Comparison of ENCODE assay signal across 21 cellular contexts in the genomic region with DNA sequence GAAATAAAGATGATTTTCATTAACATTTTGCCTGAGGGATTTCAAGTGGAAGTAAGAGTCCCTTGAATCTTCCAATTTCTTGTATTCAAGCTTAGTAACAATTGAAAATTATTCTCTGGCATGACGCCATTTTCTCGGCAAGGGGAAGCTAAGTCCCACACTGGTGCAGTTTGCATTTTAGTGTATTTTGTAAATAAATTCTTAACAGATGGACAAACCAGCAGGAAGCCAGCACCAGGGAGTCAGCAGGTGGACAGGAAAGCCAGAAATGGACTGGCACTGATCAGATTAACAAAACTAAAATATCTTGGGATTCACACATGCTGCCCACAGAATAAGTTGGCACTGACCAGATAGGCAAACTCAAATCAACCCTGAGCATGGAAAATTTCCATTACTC.
"Had no signal": no experiment of that assay in that cellular context is flagged by ENCODE, and none has a peak within 500 bp of the region (broad histone marks: within the 10 kb centered on the region; RNA-seq: fewer than 3 reads in every experiment).

No MANE protein-coding gene starts in this region.

- DNase-seq: activated CD4-positive, alpha-beta memory T cell treated with anti-CD3 and anti-CD28 coated beads for 36 hours; activated CD4-positive, alpha-beta T cell treated with anti-CD3 and anti-CD28 coated beads for 48 hours; activated CD8-positive, alpha-beta memory T cell treated with anti-CD3 and anti-CD28 coated beads, Interleukin-2, amount 50 U/mL, for 4 hours; activated effector memory CD4-positive, alpha-beta T cell treated with anti-CD3 and anti-CD28 coated beads, Interleukin-2, amount 50 U/mL, for 16 hours; activated naive CD4-positive, alpha-beta T cell treated with anti-CD3 and anti-CD28 coated beads for 36 hours; activated naive CD8-positive, alpha-beta T cell treated with anti-CD3 and anti-CD28 coated beads for 36 hours; activated T-cell treated with anti-CD3 and anti-CD28 coated beads, Interleukin-2, amount 50 U/mL, for 1 hour; adrenal gland; aorta; body of pancreas; left cardiac atrium; naive B cell; nephron progenitor cell; ovary; right lobe of liver; stimulated activated CD4-positive, alpha-beta T cell treated with anti-CD3 and anti-CD28 coated beads, Interleukin-2, amount 100 ng/mL, for 48 hours; stimulated activated naive CD4-positive, alpha-beta T cell treated with Interleukin-2 at 50 U/mL for 16 hours; T1000; testis; transverse colon; WERI-Rb-1 had no signal
